31 cellular contexts compared by ENCODE assay signal in the genomic region with DNA sequence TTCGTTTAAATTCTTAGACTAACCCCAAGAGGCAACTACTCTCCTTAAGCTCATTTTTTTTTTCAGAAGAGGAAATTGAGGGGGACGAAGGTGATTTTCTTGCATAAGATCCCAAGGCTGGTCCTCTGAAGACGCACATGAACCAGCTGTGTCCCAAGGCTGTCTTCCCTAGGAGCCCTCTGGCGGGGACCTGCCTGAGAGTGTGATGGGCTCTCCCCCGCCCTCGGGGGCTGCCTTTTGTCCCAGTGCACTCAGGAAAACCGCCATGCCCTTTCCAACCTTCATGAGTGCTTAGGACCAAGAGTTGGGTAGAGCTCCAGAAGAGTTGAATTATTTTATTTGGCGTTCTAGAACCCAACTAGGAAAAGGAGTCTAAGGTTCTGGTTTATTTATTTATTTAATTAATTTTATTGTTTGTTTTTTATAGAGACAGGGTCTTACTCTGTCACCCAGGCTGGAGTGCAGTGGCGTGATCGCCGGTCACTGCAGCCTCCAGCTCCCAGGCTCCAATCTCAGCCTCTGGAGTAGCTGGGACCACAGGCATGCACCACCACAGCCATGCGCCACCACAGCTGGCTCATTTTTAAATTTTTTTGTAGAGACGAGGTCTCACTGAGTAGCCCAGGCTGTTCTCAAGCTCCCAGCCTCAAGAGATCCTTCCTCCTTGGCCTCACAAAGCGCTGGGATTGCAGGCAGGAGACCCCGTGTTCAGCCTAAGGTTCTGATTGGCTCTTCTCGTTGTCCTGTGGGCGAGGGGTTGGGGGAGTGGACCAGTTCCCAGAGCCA. TPM values are rescaled to one million over a fixed set of nuclear protein-coding genes. Genes with fewer than 3 reads are reported as not detected.
A peak's percentile ranks its signal among the peaks of the same experiment; 100 is the strongest.
DNase-seq lines count a peak whose midpoint lies in the region; ATAC-seq and TF ChIP-seq lines count a peak whose summit lies in the region.
"Had no signal": no experiment of that assay in that cellular context is flagged by ENCODE, and none has a peak within 500 bp of the region (broad histone marks: within the 10 kb centered on the region; RNA-seq: fewer than 3 reads in every experiment).

No MANE protein-coding gene starts in this region.

- H3K9me3 ChIP-seq in Karpas-422 (ENCODE audit: low read length) (no peaks in the 10 kb centered on the region), mesenchymal stem cell (ENCODE audit: control insufficient read depth, low read length) (no peaks in the 10 kb centered on the region), T-helper 17 cell (ENCODE audit: control insufficient read depth, low read length, poor library complexity, severe bottlenecking) (no peaks in the 10 kb centered on the region)
- H3K9me3 ChIP-seq: HAP-1 had no signal

- peaks cover 14% of the 10 kb centered on the region for H3K36me3 Mint-ChIP-seq in T-helper 17 cell (ENCODE audit: low read depth)
- H3K36me3 Mint-ChIP-seq: CD14-positive monocyte, IgD-negative memory B cell had no signal

- H4K8ac ChIP-seq in mesenchymal stem cell (ENCODE audit: low read length) = no peak overlapping the region

- H3K27ac Mint-ChIP-seq in T-helper 17 cell = no peak overlapping the region
- H3K27ac Mint-ChIP-seq: CD14-positive monocyte had no signal

- H3K4me3 ChIP-seq in AG10803 (ENCODE audit: low read length) (no peak overlapping the region), Karpas-422 (ENCODE audit: low read length) (no peak overlapping the region), astrocyte of the spinal cord (ENCODE audit: low read depth, low read length) (no peak overlapping the region), mesenchymal stem cell (ENCODE audit: insufficient read depth in 1 of 2, low read depth in 1 of 2, low read length in 2 of 2) (no peak overlapping the region)
- H3K4me3 ChIP-seq: A549, HAP-1, MG63, spleen had no signal

- H3K4me1 ChIP-seq in Karpas-422 (ENCODE audit: low read length) (peaks cover 9% of the 10 kb centered on the region), mesenchymal stem cell (ENCODE audit: control insufficient read depth, insufficient read depth, low read depth, low read length) (peaks cover 18% of the 10 kb centered on the region)
- H3K4me1 ChIP-seq: HAP-1 had no signal

- H2BK5ac ChIP-seq in mesenchymal stem cell (ENCODE audit: low read depth, low read length, poor library complexity, severe bottlenecking) = no peak overlapping the region

- peak overlapping the region in 1 of 2 experiments; percentile 25 for H3K18ac ChIP-seq in mesenchymal stem cell (ENCODE audit: low read depth in 1 of 2, low read length in 2 of 2)

- no peak for ATAC-seq in HG03342 (IDR thresholded peaks at IDR 0.05; ENCODE audit: unreplicated experiment)
- ATAC-seq in GM19023 (IDR thresholded peaks at IDR 0.05; ENCODE audit: unreplicated experiment) = no peak
- ATAC-seq in T-helper 17 cell = no peak
- ATAC-seq: A549; activated T-cell treated with anti-CD3 and anti-CD28 coated beads, Interleukin-2, amount 50 U/mL, for 4 hours had no signal

- H3K9me2 ChIP-seq in Karpas-422 (replicated peaks; ENCODE audit: insufficient read depth, low read length) = no peaks in the 10 kb centered on the region

- H3K14ac ChIP-seq in mesenchymal stem cell (ENCODE audit: low read length in 2 of 2) = no peak overlapping the region

- 87% methylated on average over 15 of the region's 17 CpGs for WGBS in mesenchymal stem cell

- in situ Hi-C loops in astrocyte of the spinal cord (cut with HindIII; ENCODE audit: low sequenced_read_pairs) = no loop called here

- peak overlapping the region; percentile 12 for H2BK120ac ChIP-seq in mesenchymal stem cell (ENCODE audit: low read depth, low read length)

- H2BK12ac ChIP-seq in mesenchymal stem cell (ENCODE audit: low read length in 2 of 2) = peak overlapping the region; percentile 33 to 34

- peak overlapping the region; percentile 5 for H2AK5ac ChIP-seq in mesenchymal stem cell (ENCODE audit: low read length, severe bottlenecking)

- H3K79me2 ChIP-seq in Karpas-422 (ENCODE audit: low read length) = no peaks in the 10 kb centered on the region

- H3K79me1 ChIP-seq in mesenchymal stem cell (replicated peaks; ENCODE audit: low read length, poor library complexity, severe bottlenecking) = no peaks in the 10 kb centered on the region

- H3K27me3 ChIP-seq in Karpas-422 (ENCODE audit: low read length) (no peaks in the 10 kb centered on the region), mesenchymal stem cell (ENCODE audit: control insufficient read depth in 1 of 2, insufficient read depth in 1 of 2, low read length in 2 of 2) (peaks cover 0 to 43% of the 10 kb centered on the region in 2 experiments)
- H3K27me3 ChIP-seq: MG63 had no signal

- no peak overlapping the region for H3K4ac ChIP-seq in mesenchymal stem cell (ENCODE audit: low read depth in 1 of 2, low read length in 2 of 2)

- no peaks in the 10 kb centered on the region for H3K36me3 ChIP-seq in Karpas-422 (ENCODE audit: insufficient read depth, low read length)
- H3K36me3 ChIP-seq in mesenchymal stem cell (ENCODE audit: control insufficient read depth in 1 of 2, insufficient read depth in 2 of 2, low read depth in 1 of 2, low read length in 2 of 2) = no peaks in the 10 kb centered on the region
- H3K36me3 ChIP-seq: HAP-1, MG63, spleen had no signal

- H3K4me2 ChIP-seq in Karpas-422 (ENCODE audit: low read depth, low read length, poor library complexity, severe bottlenecking) = peak overlapping the region; percentile 6
- no peak overlapping the region for H3K4me2 ChIP-seq in mesenchymal stem cell (ENCODE audit: low read length, poor library complexity, severe bottlenecking)
- H3K4me2 ChIP-seq: A549 had no signal

- H4K20me1 ChIP-seq in Karpas-422 (ENCODE audit: insufficient read depth, low read depth, low read length) = peaks cover 6% of the 10 kb centered on the region; the same call in 1 of the 2 replicates

- peaks cover 17% of the 10 kb centered on the region for H3K4me1 Mint-ChIP-seq in T-helper 17 cell

- peak overlapping the region; percentile 79 for H4K91ac ChIP-seq in mesenchymal stem cell (ENCODE audit: low read length)

- no peak for TF ChIP-seq CTCF in AG10803 (conservative IDR thresholded peaks at IDR 0.05; ENCODE audit: low read length)
- no peak for TF ChIP-seq CTCF in astrocyte of the spinal cord (IDR thresholded peaks at IDR 0.05; ENCODE audit: low read depth, low read length)

- H3K4me3 Mint-ChIP-seq in T-helper 17 cell = no peak overlapping the region
- H3K4me3 Mint-ChIP-seq: activated T-cell treated with anti-CD3 and anti-CD28 coated beads, Interleukin-2, amount 50 U/mL, for 4 hours; CD14-positive monocyte; IgD-negative memory B cell had no signal

- H2BK15ac ChIP-seq in mesenchymal stem cell (ENCODE audit: low read depth, poor library complexity, severe bottlenecking) = peak overlapping the region; percentile 26

- no peak overlapping the region for H3K9ac ChIP-seq in Karpas-422 (ENCODE audit: low read length)
- H3K9ac ChIP-seq in mesenchymal stem cell (ENCODE audit: low read length) = no peak overlapping the region

- H3K27ac ChIP-seq in Karpas-422 (ENCODE audit: low read length) = no peak overlapping the region
- no peak overlapping the region for H3K27ac ChIP-seq in mesenchymal stem cell (ENCODE audit: low read length, poor library complexity, severe bottlenecking)
- H3K27ac ChIP-seq: A549, spleen had no signal

- H2AFZ ChIP-seq in Karpas-422 (ENCODE audit: low read length) (no peak overlapping the region), mesenchymal stem cell (ENCODE audit: low read depth, low read length) (no peak overlapping the region)

- H3K27me3 Mint-ChIP-seq in T-helper 17 cell = peaks cover 15% of the 10 kb centered on the region

- peak; percentile 23 for DNase-seq in AG10803 (ENCODE audit: low read depth)
- no peak for DNase-seq in Karpas-422
- DNase-seq in astrocyte of the spinal cord (ENCODE audit: low read depth, low spot score) = peak; percentile 28
- DNase-seq in mesenchymal stem cell = peak; percentile 27
- DNase-seq in NCI-H187 treated with DMSO at 0.1 percent for 48 hours (lab: John Stamatoyannopoulos, UW) = no peak
- DNase-seq in T-helper 17 cell = no peak
- DNase-seq: activated CD8-positive, alpha-beta memory T cell treated with anti-CD3 and anti-CD28 coated beads for 24 hours; activated naive CD4-positive, alpha-beta T cell; activated T-cell treated with anti-CD3 and anti-CD28 coated beads, Interleukin-2, amount 50 U/mL, for 4 hours; amniotic stem cell; effector CD4-positive, alpha-beta T cell; erythroblast; mammary epithelial cell; MG63; NCI-H1436; occipital lobe; OCI-M1; SHP77 treated with DMSO at 0.1 percent for 48 hours; spleen; stimulated activated CD4-positive, alpha-beta T cell treated with anti-CD3 and anti-CD28 coated beads, Interleukin-4, amount 100 ng/mL, for 1 hour; stimulated activated naive CD4-positive, alpha-beta T cell treated with Interleukin-2 at 50 U/mL for 16 hours had no signal

- H3K23ac ChIP-seq in mesenchymal stem cell (ENCODE audit: low read length in 2 of 2) = no peak overlapping the region

RNA-seq across cellular contexts. Expression of gene UMODL1, which starts 21.9 kb away (rescaled TPM):
- 2.3 and 2.5 TPM in 2 replicates for total RNA-seq in Karpas-422 (2014; rRNA removed; shearing (Covaris generic); ENCODE audit: low replicate concordance)
- polyA plus RNA-seq in mesenchymal stem cell (2013, experiment 1 of 2) = 0.07 TPM
- polyA plus RNA-seq in mesenchymal stem cell (2013, experiment 2 of 2) = 0.07 TPM
- total RNA-seq in T-helper 17 cell = under 1 TPM; 0.23 to 0.99 TPM
- total RNA-seq: activated T-cell treated with anti-CD3 and anti-CD28 coated beads, Interleukin-2, amount 50 U/mL, for 4 hours; frontal cortex; G401; myocyte; occipital lobe; renal cortical epithelial cell had no signal
- polyA plus RNA-seq: A549, CD14-positive monocyte, mammary epithelial cell had no signal

Comparison
In these comparisons a context has a peak if more than half of its experiments do, and no peak if none do; other contexts are left out.
1. DNase-seq: peak in AG10803 (single experiment), astrocyte of the spinal cord (single experiment) and mesenchymal stem cell (single experiment); none in Karpas-422 (single experiment), NCI-H187 treated with DMSO at 0.1 percent for 48 hours (single experiment) and T-helper 17 cell (0 of 3).